25 cellular contexts compared by ENCODE assay signal in the genomic region with DNA sequence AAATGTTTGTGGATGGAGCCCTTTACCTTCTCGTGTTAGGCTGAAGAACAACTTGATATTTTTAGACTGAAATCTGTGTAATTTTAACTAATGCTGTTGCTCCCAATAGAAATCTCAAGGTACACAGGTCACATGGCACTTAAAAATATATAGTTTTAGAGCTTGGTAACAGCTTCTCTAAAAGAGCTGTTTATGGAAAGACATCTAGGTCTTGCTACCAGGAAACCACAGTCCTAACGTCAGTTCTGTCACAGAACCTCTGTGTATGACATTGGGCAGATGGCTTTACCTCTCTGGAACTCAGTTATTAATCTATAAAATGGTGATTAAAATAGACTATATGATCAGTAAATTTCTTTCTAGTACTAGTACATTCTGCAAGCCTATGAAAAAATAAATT. TPM values are rescaled to one million over a fixed set of nuclear protein-coding genes. Genes with fewer than 3 reads are reported as not detected.
A peak's percentile ranks its signal among the peaks of the same experiment; 100 is the strongest.
DNase-seq lines count a peak whose midpoint lies in the region; ATAC-seq, FAIRE-seq and TF ChIP-seq lines count a peak whose summit lies in the region.
"Had no signal": no experiment of that assay in that cellular context is flagged by ENCODE, and none has a peak within 500 bp of the region (broad histone marks: within the 10 kb centered on the region; RNA-seq: fewer than 3 reads in every experiment).

No MANE protein-coding gene starts in this region.

- H3K4me3 Mint-ChIP-seq in CD4-positive, alpha-beta memory T cell = no peak overlapping the region
- H3K4me3 Mint-ChIP-seq in endodermal cell = no peak overlapping the region
- H3K4me3 Mint-ChIP-seq: CD8-positive, alpha-beta T cell; WTC11 had no signal

- no peak overlapping the region for H3K27ac ChIP-seq in CD4-positive, alpha-beta memory T cell (ENCODE audit: low read depth, low read length)
- no peak overlapping the region for H3K27ac ChIP-seq in endodermal cell (ENCODE audit: low read depth, low read length)
- H3K27ac ChIP-seq: dorsolateral prefrontal cortex, epithelial cell of prostate, Peyer's patch had no signal

- 93 to 94% methylated on average over 2 of the region's 2 CpGs for WGBS in endodermal cell (ENCODE audit: insufficient coverage in 1 of 2, insufficient read length in 1 of 2), 2 experiments

- no peak for TF ChIP-seq CTCF in endodermal cell (conservative IDR thresholded peaks at IDR 0.05)

- H3K4me1 Mint-ChIP-seq in CD4-positive, alpha-beta memory T cell = no peaks in the 10 kb centered on the region
- peaks cover 50% of the 10 kb centered on the region for H3K4me1 Mint-ChIP-seq in endodermal cell

- peak; percentile 82 for FAIRE-seq in GM18507 (lab: Jason Lieb, UNC)

- no peak for DNase-seq in GM18507 (ENCODE audit: extremely low spot score, insufficient read length, low read depth)
- DNase-seq in Kasumi-1 (lab: John Stamatoyannopoulos, UW) = peak; percentile 39 to 53
- DNase-seq in stimulated activated CD4-positive, alpha-beta T cell treated with anti-CD3 and anti-CD28 coated beads, Interleukin-4, amount 100 ng/mL, for 24 hours = no peak
- no peak for DNase-seq in CD4-positive, alpha-beta memory T cell
- DNase-seq in endodermal cell = no peak
- DNase-seq in stimulated activated naive CD4-positive, alpha-beta T cell (lab: John Stamatoyannopoulos, UW) = no peak
- DNase-seq: activated CD4-positive, alpha-beta T cell treated with anti-CD3 and anti-CD28 coated beads, Interleukin-2, amount 50 U/mL, for 48 hours; activated naive CD4-positive, alpha-beta T cell treated with Interleukin-2 at 50 U/mL for 16 hours; activated T-cell treated with anti-CD3 and anti-CD28 coated beads for 4 hours; CD8-positive, alpha-beta T cell; central memory CD4-positive, alpha-beta T cell; DMS79 treated with DMSO at 0.1 percent for 48 hours; dorsolateral prefrontal cortex; foreskin fibroblast; hypothalamus; islet precursor cell; NCI-H187 treated with DMSO at 0.1 percent for 48 hours; NCI-H345; Peyer's patch; right cardiac atrium had no signal

- no peak overlapping the region for H3K9ac ChIP-seq in endodermal cell (ENCODE audit: extremely low read depth, low read length, poor library complexity, severe bottlenecking)

- peaks cover 4 to 7% of the 10 kb centered on the region in 2 donors for H3K27me3 Mint-ChIP-seq in CD4-positive, alpha-beta memory T cell
- no peaks in the 10 kb centered on the region for H3K27me3 Mint-ChIP-seq in endodermal cell (ENCODE audit: insufficient read depth)

- H3K36me3 ChIP-seq in CD4-positive, alpha-beta memory T cell (ENCODE audit: insufficient read depth, low read length) = no peaks in the 10 kb centered on the region
- no peaks in the 10 kb centered on the region for H3K36me3 ChIP-seq in endodermal cell (ENCODE audit: control insufficient read depth, insufficient read depth, low read length)
- H3K36me3 ChIP-seq: Peyer's patch had no signal

- H3K9me3 Mint-ChIP-seq in CD4-positive, alpha-beta memory T cell = no peaks in the 10 kb centered on the region
- H3K9me3 Mint-ChIP-seq in endodermal cell = no peaks in the 10 kb centered on the region
- H3K9me3 Mint-ChIP-seq: CD8-positive, alpha-beta T cell; WTC11 had no signal

- H3K27me3 ChIP-seq in CD4-positive, alpha-beta memory T cell (ENCODE audit: insufficient read depth, low read length) = no peaks in the 10 kb centered on the region
- no peaks in the 10 kb centered on the region for H3K27me3 ChIP-seq in endodermal cell (ENCODE audit: control insufficient read depth, insufficient read depth, low read length, poor library complexity, severe bottlenecking)
- H3K27me3 ChIP-seq: dorsolateral prefrontal cortex, Peyer's patch had no signal

- H3K36me3 Mint-ChIP-seq in CD4-positive, alpha-beta memory T cell = no peaks in the 10 kb centered on the region
- H3K36me3 Mint-ChIP-seq in endodermal cell (ENCODE audit: low read depth) = no peaks in the 10 kb centered on the region
- H3K36me3 Mint-ChIP-seq: CD8-positive, alpha-beta T cell; WTC11 had no signal

- H3K4me1 ChIP-seq in CD4-positive, alpha-beta memory T cell (ENCODE audit: insufficient read depth, low read length) = no peaks in the 10 kb centered on the region
- peaks cover 7% of the 10 kb centered on the region for H3K4me1 ChIP-seq in endodermal cell (ENCODE audit: control insufficient read depth, insufficient read depth, low read length)

- intact Hi-C loops in CD4-positive, alpha-beta memory T cell (cut with micrococcal nuclease) = no loop called here

- POLR2A ChIA-PET in CD4-positive, alpha-beta memory T cell (lab: Charles Lee; ENCODE audit: partially characterized antibody) = no interaction called here

- ATAC-seq in GM21390 (IDR thresholded peaks at IDR 0.05; ENCODE audit: unreplicated experiment) = peak; percentile 42
- peak; percentile 41 for ATAC-seq in HG02981 (IDR thresholded peaks at IDR 0.05; ENCODE audit: unreplicated experiment)
- ATAC-seq: CD8-positive, alpha-beta T cell; right cardiac atrium; WTC11 had no signal

- no peak overlapping the region for H3K4me3 ChIP-seq in CD4-positive, alpha-beta memory T cell (ENCODE audit: low read length in 2 of 2)
- H3K4me3 ChIP-seq in endodermal cell (ENCODE audit: low read length) = no peak overlapping the region
- H3K4me3 ChIP-seq: dorsolateral prefrontal cortex, lung, Peyer's patch had no signal

- no peaks in the 10 kb centered on the region for H3K9me3 ChIP-seq in CD4-positive, alpha-beta memory T cell (ENCODE audit: control insufficient read depth in 1 of 2, low read length in 2 of 2)
- no peaks in the 10 kb centered on the region for H3K9me3 ChIP-seq in endodermal cell (ENCODE audit: control insufficient read depth, low read length)
- H3K9me3 ChIP-seq: Peyer's patch had no signal

- CTCF ChIA-PET in CD4-positive, alpha-beta memory T cell (lab: Charles Lee; ENCODE audit: partially characterized antibody) = no interaction called here

- no peak overlapping the region for H3K27ac Mint-ChIP-seq in CD4-positive, alpha-beta memory T cell
- no peak overlapping the region for H3K27ac Mint-ChIP-seq in endodermal cell
- H3K27ac Mint-ChIP-seq: CD8-positive, alpha-beta T cell had no signal

RNA-seq across cellular contexts. Expression of a gene that starts 35.4 kb away (rescaled TPM):
- 10 to 100 TPM in 1 of 2 experiments, 1 to 10 TPM in 1; 9.8 to 10.4 TPM for total RNA-seq in CD4-positive, alpha-beta memory T cell
- polyA plus RNA-seq in CD4-positive, alpha-beta memory T cell = 1 to 10 TPM; 9.3 to 9.5 TPM
- 10 to 100 TPM; 91.3 to 94.9 TPM for total RNA-seq in endodermal cell
- polyA plus RNA-seq in endodermal cell (2013, experiment 1 of 2) = 77.0 TPM
- polyA plus RNA-seq in endodermal cell (2013, experiment 2 of 2) = 66.0 TPM

Comparison
In these comparisons a context has a peak if more than half of its experiments do, and no peak if none do; other contexts are left out.
1. DNase-seq: peak in Kasumi-1 (2 of 2); none in GM18507 (single experiment), stimulated activated CD4-positive, alpha-beta T cell treated with anti-CD3 and anti-CD28 coated beads, Interleukin-4, amount 100 ng/mL, for 24 hours (single experiment), CD4-positive, alpha-beta memory T cell (0 of 5), endodermal cell (single experiment) and stimulated activated naive CD4-positive, alpha-beta T cell (0 of 6).
2. RNA of a gene that starts 35.4 kb away (total RNA-seq): 91.3 to 94.9 TPM in endodermal cell; 9.8 to 10.4 TPM in CD4-positive, alpha-beta memory T cell; every median in the first group is over 4 times any median in the second.